Comparison of ENCODE assay signal across 17 cellular contexts in genomic region chr14:105241641-105242040, GRCh38.
"Had no signal": no experiment of that assay in that cellular context is flagged by ENCODE, and none has a peak within 500 bp of the region (broad histone marks: within the 10 kb centered on the region; RNA-seq: fewer than 3 reads in every experiment).

No MANE protein-coding gene starts in this region.

- ATAC-seq: gastroesophageal sphincter; left lung; stimulated activated memory B cell treated with anti-CD40 and anti-IgM and Interleukin-4, amounts not matched to agents 10 μg/mL and 1 μg/mL and 100 μg/mL, for 72 hours had no signal

- H3K9me3 ChIP-seq: esophagus squamous epithelium, gastroesophageal sphincter, left lung, neutrophil, tibial nerve had no signal

- H3K36me3 ChIP-seq: neutrophil had no signal

- H3K4me1 ChIP-seq: gastroesophageal sphincter, left lung, tibial nerve had no signal

- H3K9me3 Mint-ChIP-seq: naive B cell; nephron progenitor cell; stimulated activated memory B cell treated with anti-CD40 and anti-IgM and Interleukin-4, amounts not matched to agents 10 μg/mL and 1 μg/mL and 100 μg/mL, for 72 hours; stimulated activated naive CD8-positive, alpha-beta T cell treated with anti-CD3 and anti-CD28 coated beads, Interleukin-15, Interleukin-2, amounts not matched to agents 100 ng/mL and 50 ng/mL, for 24 hours had no signal

- H3K27ac Mint-ChIP-seq: naive B cell; nephron progenitor cell; stimulated activated memory B cell treated with anti-CD40 and anti-IgM and Interleukin-4, amounts not matched to agents 10 μg/mL and 1 μg/mL and 100 μg/mL, for 72 hours; stimulated activated naive CD8-positive, alpha-beta T cell treated with anti-CD3 and anti-CD28 coated beads, Interleukin-15, Interleukin-2, amounts not matched to agents 100 ng/mL and 50 ng/mL, for 24 hours had no signal

- H3K27ac ChIP-seq: esophagus squamous epithelium, gastroesophageal sphincter, left lung, neutrophil, tibial nerve had no signal

- H3K27me3 ChIP-seq: esophagus squamous epithelium, gastroesophageal sphincter, left lung, neutrophil, tibial nerve had no signal

- H3K4me3 ChIP-seq: esophagus squamous epithelium, gastroesophageal sphincter, left lung, lung, tibial nerve had no signal

- H3K27me3 Mint-ChIP-seq: naive B cell; stimulated activated memory B cell treated with anti-CD40 and anti-IgM and Interleukin-4, amounts not matched to agents 10 μg/mL and 1 μg/mL and 100 μg/mL, for 72 hours; stimulated activated naive CD8-positive, alpha-beta T cell treated with anti-CD3 and anti-CD28 coated beads, Interleukin-15, Interleukin-2, amounts not matched to agents 100 ng/mL and 50 ng/mL, for 24 hours had no signal

- H3K36me3 Mint-ChIP-seq: naive B cell had no signal

- H3K4me3 Mint-ChIP-seq: naive B cell; nephron progenitor cell; stimulated activated memory B cell treated with anti-CD40 and anti-IgM and Interleukin-4, amounts not matched to agents 10 μg/mL and 1 μg/mL and 100 μg/mL, for 72 hours; stimulated activated naive CD8-positive, alpha-beta T cell treated with anti-CD3 and anti-CD28 coated beads, Interleukin-15, Interleukin-2, amounts not matched to agents 100 ng/mL and 50 ng/mL, for 24 hours had no signal

- H3K4me1 Mint-ChIP-seq: nephron progenitor cell had no signal

- DNase-seq: effector memory CD4-positive, alpha-beta T cell; esophagus squamous epithelium; foreskin fibroblast; glutamatergic neuron; islet precursor cell; mesenchymal stem cell; midbrain; naive B cell; nephron progenitor cell; stimulated activated CD4-positive, alpha-beta T cell treated with anti-CD3 and anti-CD28 coated beads, Interleukin-4, amount 100 ng/mL, for 1 hour had no signal
